In genomic region chr1:22677861-22678521, GRCh38 we compare ENCODE assay signal across 2 cellular contexts.
TF ChIP-seq lines count a peak whose summit lies in the region.

No MANE protein-coding gene starts in this region.

TF ChIP-seq in HepG2, 621 proteins besides CTCF, POLR2A, EP300 and RAD21:
- TF ChIP-seq MNT (IDR thresholded peaks at IDR 0.05): peak; percentile 86
- TF ChIP-seq MYC (CRISPR knock-in tag; IDR thresholded peaks at IDR 0.05; ENCODE audit: borderline replicate concordance): no peak

TF ChIP-seq in endothelial cell of umbilical vein, 7 proteins besides CTCF, POLR2A, EP300 and RAD21:
- TF ChIP-seq POLR2AphosphoS5 (IDR thresholded peaks at IDR 0.05; ENCODE audit: insufficient read depth, low read depth, low read length) (peak; percentile 25), GATA2 (IDR thresholded peaks at IDR 0.05; ENCODE audit: insufficient read depth, insufficient read length, low read depth, low read length) (no peak)
